Comparison of ENCODE assay signal across 18 cellular contexts in genomic region chr9:114283551-114284111, GRCh38. TPM values are rescaled to one million over a fixed set of nuclear protein-coding genes. Genes with fewer than 3 reads are reported as not detected.
DNase-seq lines count a peak whose midpoint lies in the region; ATAC-seq and TF ChIP-seq lines count a peak whose summit lies in the region.
"Had no signal": no experiment of that assay in that cellular context is flagged by ENCODE, and none has a peak within 500 bp of the region (broad histone marks: within the 10 kb centered on the region; RNA-seq: fewer than 3 reads in every experiment).

No MANE protein-coding gene starts in this region.

- no peaks in the 10 kb centered on the region for H3K36me3 Mint-ChIP-seq in glutamatergic neuron (ENCODE audit: unreplicated experiment)
- H3K36me3 Mint-ChIP-seq in natural killer cell treated with Interleukin-12 subunit alpha and Interleukin-12 subunit beta and Interleukin-15 and Interleukin-18, amount 100 ng/mL, for 72 hours, result no peaks in the 10 kb centered on the region
- H3K36me3 Mint-ChIP-seq: memory B cell had no signal

- WGBS in neuronal stem cell (ENCODE audit: extremely low coverage in 2 of 2, insufficient read length in 2 of 2, insufficient replicate concordance in 1 of 2), 2 donors, result no CpG with 5 or more reads among the region's 14 CpGs

- no peak overlapping the region for H3K27ac Mint-ChIP-seq in glutamatergic neuron (ENCODE audit: unreplicated experiment)
- no peak overlapping the region for H3K27ac Mint-ChIP-seq in natural killer cell treated with Interleukin-12 subunit alpha and Interleukin-12 subunit beta and Interleukin-15 and Interleukin-18, amount 100 ng/mL, for 72 hours
- H3K27ac Mint-ChIP-seq: dendritic cell treated with granulocyte-macrophage colony-stimulating factor and Interleukin-4, amounts not matched to agents 40 ng/mL and 50 ng/mL, for 4 days; memory B cell; T-helper 2 cell treated with Interferon-gamma antibody and Interleukin-4, amounts not matched to agents 5 μg/mL and 100 μg/mL, for 36 hours had no signal

- H4K8ac ChIP-seq in neuronal stem cell (ENCODE audit: low read depth, low read length), result no peak overlapping the region

- H3K36me3 ChIP-seq in left ventricle myocardium inferior, result no peaks in the 10 kb centered on the region
- H3K36me3 ChIP-seq in right atrium auricular region, result no peaks in the 10 kb centered on the region
- peaks cover 6 to 7% of the 10 kb centered on the region in 2 donors for H3K36me3 ChIP-seq in neuronal stem cell (replicated peaks in 1 of 2; ENCODE audit: control insufficient read depth in 2 of 2, insufficient read depth in 2 of 2, low read length in 2 of 2)
- H3K36me3 ChIP-seq: gastroesophageal sphincter had no signal

- no peak overlapping the region for H2BK12ac ChIP-seq in neuronal stem cell (ENCODE audit: low read length)

- no peak overlapping the region for H3K9ac ChIP-seq in neuronal stem cell (ENCODE audit: low read depth, low read length, poor library complexity)

- H3K4ac ChIP-seq in neuronal stem cell (ENCODE audit: low read length), result no peak overlapping the region

- no peak overlapping the region for H2AFZ ChIP-seq in neuronal stem cell (ENCODE audit: low read length)

- H3K18ac ChIP-seq in neuronal stem cell (ENCODE audit: low read length), result no peak overlapping the region

- H3K4me2 ChIP-seq in neuronal stem cell (ENCODE audit: insufficient read depth, low read length, poor library complexity, severe bottlenecking), result no peak overlapping the region

- peaks cover 2% of the 10 kb centered on the region for H3K27me3 Mint-ChIP-seq in glutamatergic neuron (ENCODE audit: unreplicated experiment)
- peaks cover 0 to 2% of the 10 kb centered on the region in 2 donors for H3K27me3 Mint-ChIP-seq in natural killer cell treated with Interleukin-12 subunit alpha and Interleukin-12 subunit beta and Interleukin-15 and Interleukin-18, amount 100 ng/mL, for 72 hours
- H3K27me3 Mint-ChIP-seq: dendritic cell treated with granulocyte-macrophage colony-stimulating factor and Interleukin-4, amounts not matched to agents 40 ng/mL and 50 ng/mL, for 4 days had no signal

- no peak overlapping the region for H2BK15ac ChIP-seq in neuronal stem cell (ENCODE audit: low read length)

- peaks cover 3% of the 10 kb centered on the region for H3K9me3 Mint-ChIP-seq in glutamatergic neuron (ENCODE audit: unreplicated experiment)
- H3K9me3 Mint-ChIP-seq in natural killer cell treated with Interleukin-12 subunit alpha and Interleukin-12 subunit beta and Interleukin-15 and Interleukin-18, amount 100 ng/mL, for 72 hours, result no peaks in the 10 kb centered on the region
- H3K9me3 Mint-ChIP-seq: dendritic cell treated with granulocyte-macrophage colony-stimulating factor and Interleukin-4, amounts not matched to agents 40 ng/mL and 50 ng/mL, for 4 days; memory B cell; T-helper 2 cell treated with Interferon-gamma antibody and Interleukin-4, amounts not matched to agents 5 μg/mL and 100 μg/mL, for 36 hours had no signal

- H3K79me1 ChIP-seq in neuronal stem cell (ENCODE audit: low read depth, low read length), result no peaks in the 10 kb centered on the region

- H3K4me3 ChIP-seq in left ventricle myocardium inferior, result no peak overlapping the region
- H3K4me3 ChIP-seq in right atrium auricular region, result no peak overlapping the region
- no peak overlapping the region for H3K4me3 ChIP-seq in neuronal stem cell (ENCODE audit: low read length in 2 of 2)
- H3K4me3 ChIP-seq: gastroesophageal sphincter had no signal

- H3K9me3 ChIP-seq in left ventricle myocardium inferior (replicated peaks) (no peaks in the 10 kb centered on the region), right atrium auricular region (no peaks in the 10 kb centered on the region), neuronal stem cell (replicated peaks in 1 of 2; ENCODE audit: control insufficient read depth in 2 of 2, insufficient read depth in 1 of 2, low read depth in 1 of 2, low read length in 2 of 2) (no peaks in the 10 kb centered on the region)
- H3K9me3 ChIP-seq: gastroesophageal sphincter had no signal

- DNase-seq in left ventricle myocardium inferior (peak; percentile 11), right atrium auricular region (ENCODE audit: low spot score) (no peak), glutamatergic neuron (peak; percentile 10), neuronal stem cell (ENCODE audit: low spot score) (no peak), SK-N-DZ (ENCODE audit: low spot score) (no peak), HCEC 1CT (no peak), midbrain (lab: John Stamatoyannopoulos, UW) (no peak)
- no peak for DNase-seq in natural killer cell treated with Interleukin-12 subunit alpha and Interleukin-12 subunit beta and Interleukin-15 and Interleukin-18, amount 100 ng/mL, for 72 hours (ENCODE audit: low spot score)
- DNase-seq: activated CD4-positive, CD25-positive, alpha-beta regulatory T cell treated with anti-CD3 and anti-CD28 coated beads, Interleukin-2, amount 50 U/mL, for 72 hours; activated gamma-delta T cell treated with Interleukin-2 at 50 U/mL for 16 hours; erythroblast; NCI-H187; NCI-H510A had no signal

- H3K27me3 ChIP-seq in left ventricle myocardium inferior (ENCODE audit: low read depth) (no peaks in the 10 kb centered on the region), right atrium auricular region (no peaks in the 10 kb centered on the region), neuronal stem cell (ENCODE audit: control insufficient read depth in 3 of 3, insufficient read depth in 3 of 3, low read depth in 1 of 3, low read length in 3 of 3) (no peaks in the 10 kb centered on the region)
- H3K27me3 ChIP-seq: gastroesophageal sphincter had no signal

- no peak overlapping the region for H2BK120ac ChIP-seq in neuronal stem cell (ENCODE audit: low read depth, low read length)

- no peak for ATAC-seq in natural killer cell treated with Interleukin-12 subunit alpha and Interleukin-12 subunit beta and Interleukin-15 and Interleukin-18, amount 100 ng/mL, for 72 hours
- ATAC-seq: gastroesophageal sphincter had no signal

- no peak overlapping the region for H3K27ac ChIP-seq in left ventricle myocardium inferior (replicated peaks)
- no peak overlapping the region for H3K27ac ChIP-seq in right atrium auricular region
- no peak overlapping the region for H3K27ac ChIP-seq in neuronal stem cell (replicated peaks; ENCODE audit: low read length)
- H3K27ac ChIP-seq: gastroesophageal sphincter had no signal

- H3K4me3 Mint-ChIP-seq in glutamatergic neuron (ENCODE audit: unreplicated experiment), result no peak overlapping the region
- H3K4me3 Mint-ChIP-seq in natural killer cell treated with Interleukin-12 subunit alpha and Interleukin-12 subunit beta and Interleukin-15 and Interleukin-18, amount 100 ng/mL, for 72 hours, result no peak overlapping the region
- H3K4me3 Mint-ChIP-seq: dendritic cell treated with granulocyte-macrophage colony-stimulating factor and Interleukin-4, amounts not matched to agents 40 ng/mL and 50 ng/mL, for 4 days; memory B cell; T-helper 2 cell treated with Interferon-gamma antibody and Interleukin-4, amounts not matched to agents 5 μg/mL and 100 μg/mL, for 36 hours had no signal

- peaks cover 9% of the 10 kb centered on the region for H3K4me1 ChIP-seq in left ventricle myocardium inferior
- peaks cover 0 to 10% of the 10 kb centered on the region in 2 donors for H3K4me1 ChIP-seq in right atrium auricular region
- peaks cover 9 to 15% of the 10 kb centered on the region in 2 donors for H3K4me1 ChIP-seq in neuronal stem cell (ENCODE audit: control insufficient read depth in 2 of 2, insufficient read depth in 1 of 2, low read depth in 1 of 2, low read length in 2 of 2)
- H3K4me1 ChIP-seq: gastroesophageal sphincter had no signal

- peaks cover 25% of the 10 kb centered on the region for H3K4me1 Mint-ChIP-seq in glutamatergic neuron (ENCODE audit: low read depth, unreplicated experiment)
- H3K4me1 Mint-ChIP-seq in natural killer cell treated with Interleukin-12 subunit alpha and Interleukin-12 subunit beta and Interleukin-15 and Interleukin-18, amount 100 ng/mL, for 72 hours (ENCODE audit: low read depth in 2 of 2), result peaks cover 0 to 5% of the 10 kb centered on the region in 2 donors
- H3K4me1 Mint-ChIP-seq: memory B cell had no signal

- no peak overlapping the region for H2BK5ac ChIP-seq in neuronal stem cell (ENCODE audit: low read length)

- H3K14ac ChIP-seq in neuronal stem cell (ENCODE audit: low read length), result peak overlapping the region; percentile 40

- H4K91ac ChIP-seq in neuronal stem cell (ENCODE audit: low read depth, low read length, poor library complexity), result no peak overlapping the region

- intact Hi-C loops in left ventricle myocardium inferior (cut with micrococcal nuclease), result no loop called here

- no peak overlapping the region for H2AK5ac ChIP-seq in neuronal stem cell (ENCODE audit: low read depth, low read length)

- TF ChIP-seq CTCF in left ventricle myocardium inferior (IDR thresholded peaks at IDR 0.05; ENCODE audit: borderline replicate concordance), result no peak
- TF ChIP-seq CTCF in right atrium auricular region (IDR thresholded peaks at IDR 0.05), result no peak
- no peak for TF ChIP-seq CTCF in glutamatergic neuron (IDR thresholded peaks at IDR 0.05; ENCODE audit: partially characterized antibody, unreplicated experiment)

- no peak overlapping the region for H3K23ac ChIP-seq in neuronal stem cell (ENCODE audit: low read depth, low read length, poor library complexity)

RNA-seq across cellular contexts. Expression of gene ORM1, which starts 39.3 kb away (rescaled TPM):
- total RNA-seq in left ventricle myocardium inferior (not detected), right atrium auricular region (not detected), glutamatergic neuron (ENCODE audit: unreplicated experiment) (not detected)
- polyA plus RNA-seq in neuronal stem cell (2013, experiment 1 of 2), result not detected
- not detected for polyA plus RNA-seq in neuronal stem cell (2013, experiment 2 of 2)
- polyA plus RNA-seq in SK-N-DZ (2014; cell fraction: cytosol; rRNA removed), result not detected in 2 replicates
- polyA plus RNA-seq in SK-N-DZ (2014; cell fraction: nucleus; rRNA removed), result not detected in 2 replicates
- total RNA-seq in natural killer cell treated with Interleukin-12 subunit alpha and Interleukin-12 subunit beta and Interleukin-15 and Interleukin-18, amount 100 ng/mL, for 72 hours, result not detected
- total RNA-seq: SK-MEL-5 had no signal

RNA-seq across cellular contexts. Expression of gene ORM2, which starts 46.0 kb away (rescaled TPM):
- total RNA-seq in left ventricle myocardium inferior, result not detected
- total RNA-seq in right atrium auricular region, result not detected
- not detected for total RNA-seq in glutamatergic neuron (ENCODE audit: unreplicated experiment)
- 0.14 TPM for polyA plus RNA-seq in neuronal stem cell (2013, experiment 1 of 2)
- 0.08 TPM for polyA plus RNA-seq in neuronal stem cell (2013, experiment 2 of 2)
- not detected in 2 replicates for polyA plus RNA-seq in SK-N-DZ (2014; cell fraction: cytosol; rRNA removed)
- polyA plus RNA-seq in SK-N-DZ (2014; cell fraction: nucleus; rRNA removed), result not detected in 2 replicates
- not detected for total RNA-seq in natural killer cell treated with Interleukin-12 subunit alpha and Interleukin-12 subunit beta and Interleukin-15 and Interleukin-18, amount 100 ng/mL, for 72 hours
- total RNA-seq: gastroesophageal sphincter, SK-MEL-5 had no signal

Comparison
In these comparisons a context has a peak if more than half of its experiments do, and no peak if none do; other contexts are left out.
1. DNase-seq: peak in left ventricle myocardium inferior (single experiment) and glutamatergic neuron (single experiment); none in right atrium auricular region (single experiment), neuronal stem cell (single experiment), SK-N-DZ (single experiment), HCEC 1CT (single experiment), midbrain (single experiment) and natural killer cell treated with Interleukin-12 subunit alpha and Interleukin-12 subunit beta and Interleukin-15 and Interleukin-18, amount 100 ng/mL, for 72 hours (single experiment).